9 cellular contexts compared by ENCODE assay signal in the genomic region with DNA sequence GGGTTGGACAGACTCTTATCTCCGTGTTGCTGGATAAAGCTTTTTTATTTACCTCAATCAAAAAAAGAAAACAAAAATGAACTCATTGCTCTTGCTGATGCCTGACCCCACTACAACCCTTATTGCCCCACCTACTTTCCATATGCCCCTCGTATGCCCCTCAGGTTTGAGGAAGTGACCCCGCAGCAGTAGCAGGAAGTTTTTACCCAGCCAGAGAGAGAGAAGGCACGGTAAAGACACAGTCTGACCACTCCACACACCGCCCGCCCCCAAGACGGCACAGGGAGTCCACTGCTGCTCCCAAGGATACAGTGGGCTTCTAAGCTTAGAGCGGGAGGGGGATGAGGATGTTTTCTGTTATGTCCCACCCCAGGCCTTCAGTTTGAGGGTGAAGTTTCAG. TPM values are rescaled to one million over a fixed set of nuclear protein-coding genes. Genes with fewer than 3 reads are reported as not detected.
A peak's percentile ranks its signal among the peaks of the same experiment; 100 is the strongest.
DNase-seq lines count a peak whose midpoint lies in the region; ATAC-seq and TF ChIP-seq lines count a peak whose summit lies in the region.
"Had no signal": no experiment of that assay in that cellular context is flagged by ENCODE, and none has a peak within 500 bp of the region (broad histone marks: within the 10 kb centered on the region; RNA-seq: fewer than 3 reads in every experiment).

No MANE protein-coding gene starts in this region.

- H3K27me3 ChIP-seq in AG04450 (ENCODE audit: control insufficient read depth, insufficient read depth, low read length): no peaks in the 10 kb centered on the region

- CTCF ChIA-PET in AG04450 (lab: Charles Lee): interaction anchor here (1.4 to 5.4 kb wide), 3 partner anchors 11 to 87 kb away, joined by 5 to 24 read pairs (median 20); a partner anchor contains a TSS

- peak overlapping the region; percentile 35 for H3K4me3 Mint-ChIP-seq in activated T-helper 17 cell treated with anti-CD3 and anti-CD28 coated beads, Interleukin-2, amount 50 U/mL, for 72 hours
- peak overlapping the region; percentile 86 for H3K4me3 Mint-ChIP-seq in memory B cell

- H3K36me3 Mint-ChIP-seq in activated T-helper 17 cell treated with anti-CD3 and anti-CD28 coated beads, Interleukin-2, amount 50 U/mL, for 72 hours (ENCODE audit: low read depth): peaks cover 64% of the 10 kb centered on the region
- H3K36me3 Mint-ChIP-seq in memory B cell: peaks cover 26% of the 10 kb centered on the region

- peak overlapping the region; percentile 27; the same call in 1 of the 2 replicates for H3K4me3 ChIP-seq in AG04450 (ENCODE audit: low read depth, low read length)

- peaks cover 41% of the 10 kb centered on the region for H3K4me1 Mint-ChIP-seq in activated T-helper 17 cell treated with anti-CD3 and anti-CD28 coated beads, Interleukin-2, amount 50 U/mL, for 72 hours
- H3K4me1 Mint-ChIP-seq in memory B cell: peaks cover 72% of the 10 kb centered on the region

- H3K9me3 Mint-ChIP-seq in activated T-helper 17 cell treated with anti-CD3 and anti-CD28 coated beads, Interleukin-2, amount 50 U/mL, for 72 hours: no peaks in the 10 kb centered on the region
- H3K9me3 Mint-ChIP-seq in memory B cell: no peaks in the 10 kb centered on the region

- peak overlapping the region; percentile 18 for H3K27ac Mint-ChIP-seq in activated T-helper 17 cell treated with anti-CD3 and anti-CD28 coated beads, Interleukin-2, amount 50 U/mL, for 72 hours
- peak overlapping the region; percentile 97 for H3K27ac Mint-ChIP-seq in memory B cell

- ATAC-seq in activated T-helper 17 cell treated with anti-CD3 and anti-CD28 coated beads, Interleukin-2, amount 50 U/mL, for 72 hours (replicated peaks): no peak
- ATAC-seq in memory B cell (ENCODE audit: low read depth) (peak; percentile 28), HG03442 (IDR thresholded peaks at IDR 0.05; ENCODE audit: unreplicated experiment) (no peak), HG02759 (IDR thresholded peaks at IDR 0.05; ENCODE audit: unreplicated experiment) (no peak)

- H3K27ac ChIP-seq in AG04450 (ENCODE audit: low read depth, low read length): peak overlapping the region; percentile 95
- H3K27ac ChIP-seq: C4-2B had no signal

- TF ChIP-seq CTCF in AG04450 (IDR thresholded peaks at IDR 0.05; ENCODE audit: low read depth, low read length): no peak
- no peak for TF ChIP-seq CTCF in GM20000 (IDR thresholded peaks at IDR 0.05; ENCODE audit: extremely low read depth, missing control alignments)

- H3K9me3 ChIP-seq in AG04450 (ENCODE audit: control insufficient read depth, insufficient read depth, low read length): no peaks in the 10 kb centered on the region

- H3K27me3 Mint-ChIP-seq in activated T-helper 17 cell treated with anti-CD3 and anti-CD28 coated beads, Interleukin-2, amount 50 U/mL, for 72 hours: no peaks in the 10 kb centered on the region
- no peaks in the 10 kb centered on the region for H3K27me3 Mint-ChIP-seq in memory B cell

- DNase-seq in AG04450 (ENCODE audit: low read depth, low spot score) (no peak), GM20000 (ENCODE audit: low spot score) (peak; percentile 53), memory B cell (ENCODE audit: low spot score in 2 of 2) (peak in 1 of 2 donors; percentile 38), NCI-H82 (lab: John Stamatoyannopoulos, UW) (no peak), DMS114 treated with DMSO at 0.1 percent for 48 hours (lab: John Stamatoyannopoulos, UW; ENCODE audit: unreplicated experiment) (no peak)

- POLR2A ChIA-PET in AG04450 (lab: Yijun Ruan, JAX): interaction anchor here (0.7 to 7.0 kb wide), 4 partner anchors 8 to 272 kb away, joined by 3 to 149 read pairs (median 4); a partner anchor contains a TSS

RNA-seq across cellular contexts. Expression of a gene that starts 9.8 kb away (rescaled TPM):
- polyA plus RNA-seq in AG04450 (2011; rRNA removed): 62.0 and 73.4 TPM in 2 replicates
- 59.9 and 86.9 TPM in 2 replicates for polyA minus RNA-seq in AG04450 (2011; rRNA and poly(A)+ RNA removed)
- total RNA-seq in activated T-helper 17 cell treated with anti-CD3 and anti-CD28 coated beads, Interleukin-2, amount 50 U/mL, for 72 hours: 10 to 100 TPM; 33.1 to 43.0 TPM
